ENCODE assay signal across 2 cellular contexts in the genomic region with DNA sequence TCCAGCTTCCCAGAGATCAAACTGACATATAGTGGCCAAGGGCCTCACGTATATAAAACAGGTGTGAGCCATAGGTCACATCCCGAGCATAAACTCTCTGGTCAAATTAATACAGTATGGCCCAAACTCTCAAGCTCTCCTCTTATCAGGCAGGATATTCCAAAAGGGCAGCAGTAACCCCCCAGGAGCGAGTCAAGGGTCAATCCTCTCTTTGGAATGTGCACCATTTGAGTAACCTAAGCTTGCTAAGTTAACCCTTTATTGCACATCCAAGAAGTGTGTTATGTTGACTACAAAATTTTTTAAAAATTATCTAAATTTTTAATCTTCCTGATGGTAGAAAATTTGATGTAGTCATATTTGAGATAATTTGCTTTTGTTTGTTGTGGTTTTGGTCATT.
TF ChIP-seq lines count a peak whose summit lies in the region.

No MANE protein-coding gene starts in this region.

TF ChIP-seq in HepG2, 621 proteins besides CTCF, POLR2A, EP300 and RAD21 (continues in another document):
- TF ChIP-seq ZGPAT (CRISPR knock-in tag; IDR thresholded peaks at IDR 0.05) = no peak
- no peak for TF ChIP-seq ZNF564 (CRISPR knock-in tag; IDR thresholded peaks at IDR 0.05)
- peak; percentile 55; the same call in 1 of the 2 replicates for TF ChIP-seq PAXIP1 (CRISPR knock-in tag; conservative IDR thresholded peaks at IDR 0.05)
- TF ChIP-seq KMT2B (CRISPR knock-in tag; IDR thresholded peaks at IDR 0.05) = 0 out of 2 replicates have a peak, but pooled peaks have one; percentile 20
- TF ChIP-seq, protein P1, sequence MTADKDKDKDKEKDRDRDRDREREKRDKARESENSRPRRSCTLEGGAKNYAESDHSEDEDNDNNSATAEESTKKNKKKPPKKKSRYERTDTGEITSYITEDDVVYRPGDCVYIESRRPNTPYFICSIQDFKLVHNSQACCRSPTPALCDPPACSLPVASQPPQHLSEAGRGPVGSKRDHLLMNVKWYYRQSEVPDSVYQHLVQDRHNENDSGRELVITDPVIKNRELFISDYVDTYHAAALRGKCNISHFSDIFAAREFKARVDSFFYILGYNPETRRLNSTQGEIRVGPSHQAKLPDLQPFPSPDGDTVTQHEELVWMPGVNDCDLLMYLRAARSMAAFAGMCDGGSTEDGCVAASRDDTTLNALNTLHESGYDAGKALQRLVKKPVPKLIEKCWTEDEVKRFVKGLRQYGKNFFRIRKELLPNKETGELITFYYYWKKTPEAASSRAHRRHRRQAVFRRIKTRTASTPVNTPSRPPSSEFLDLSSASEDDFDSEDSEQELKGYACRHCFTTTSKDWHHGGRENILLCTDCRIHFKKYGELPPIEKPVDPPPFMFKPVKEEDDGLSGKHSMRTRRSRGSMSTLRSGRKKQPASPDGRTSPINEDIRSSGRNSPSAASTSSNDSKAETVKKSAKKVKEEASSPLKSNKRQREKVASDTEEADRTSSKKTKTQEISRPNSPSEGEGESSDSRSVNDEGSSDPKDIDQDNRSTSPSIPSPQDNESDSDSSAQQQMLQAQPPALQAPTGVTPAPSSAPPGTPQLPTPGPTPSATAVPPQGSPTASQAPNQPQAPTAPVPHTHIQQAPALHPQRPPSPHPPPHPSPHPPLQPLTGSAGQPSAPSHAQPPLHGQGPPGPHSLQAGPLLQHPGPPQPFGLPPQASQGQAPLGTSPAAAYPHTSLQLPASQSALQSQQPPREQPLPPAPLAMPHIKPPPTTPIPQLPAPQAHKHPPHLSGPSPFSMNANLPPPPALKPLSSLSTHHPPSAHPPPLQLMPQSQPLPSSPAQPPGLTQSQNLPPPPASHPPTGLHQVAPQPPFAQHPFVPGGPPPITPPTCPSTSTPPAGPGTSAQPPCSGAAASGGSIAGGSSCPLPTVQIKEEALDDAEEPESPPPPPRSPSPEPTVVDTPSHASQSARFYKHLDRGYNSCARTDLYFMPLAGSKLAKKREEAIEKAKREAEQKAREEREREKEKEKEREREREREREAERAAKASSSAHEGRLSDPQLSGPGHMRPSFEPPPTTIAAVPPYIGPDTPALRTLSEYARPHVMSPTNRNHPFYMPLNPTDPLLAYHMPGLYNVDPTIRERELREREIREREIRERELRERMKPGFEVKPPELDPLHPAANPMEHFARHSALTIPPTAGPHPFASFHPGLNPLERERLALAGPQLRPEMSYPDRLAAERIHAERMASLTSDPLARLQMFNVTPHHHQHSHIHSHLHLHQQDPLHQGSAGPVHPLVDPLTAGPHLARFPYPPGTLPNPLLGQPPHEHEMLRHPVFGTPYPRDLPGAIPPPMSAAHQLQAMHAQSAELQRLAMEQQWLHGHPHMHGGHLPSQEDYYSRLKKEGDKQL (CRISPR knock-in tag; IDR thresholded peaks at IDR 0.05; ENCODE audit: low read depth) = no peak
- TF ChIP-seq ZBTB10 (CRISPR knock-in tag; IDR thresholded peaks at IDR 0.05; ENCODE audit: borderline replicate concordance) = no peak
- TF ChIP-seq NR2F6 (IDR thresholded peaks at IDR 0.05) = peak; percentile 64
- TF ChIP-seq NR2F6 (CRISPR knock-in tag; IDR thresholded peaks at IDR 0.05) = peak; percentile 32; the same call in 1 of the 2 replicates

TF ChIP-seq in H1, 55 proteins besides CTCF, POLR2A, EP300 and RAD21:
- TF ChIP-seq EZH2 (IDR thresholded peaks at IDR 0.05; ENCODE audit: low read depth, low read length, severe bottlenecking) (no peak), HDAC2 (IDR thresholded peaks at IDR 0.05; ENCODE audit: borderline replicate concordance in 1 of 2, low read depth in 2 of 2, low read length in 2 of 2) (no peak)
